Comparison of ENCODE assay signal across 12 cellular contexts in genomic region chr6:30495993-30496392, GRCh38. TPM values are rescaled to one million over a fixed set of nuclear protein-coding genes. Genes with fewer than 3 reads are reported as not detected.
DNase-seq lines count a peak whose midpoint lies in the region; ATAC-seq and TF ChIP-seq lines count a peak whose summit lies in the region.
"Had no signal": no experiment of that assay in that cellular context is flagged by ENCODE, and none has a peak within 500 bp of the region (broad histone marks: within the 10 kb centered on the region; RNA-seq: fewer than 3 reads in every experiment).

No MANE protein-coding gene starts in this region.

- H3K36me3 Mint-ChIP-seq in activated CD4-positive, alpha-beta T cell treated with anti-CD3 and anti-CD28 coated beads for 36 hours (ENCODE audit: low read depth): peaks cover 42% of the 10 kb centered on the region

- peak overlapping the region; percentile 82 for H3K27ac Mint-ChIP-seq in activated CD4-positive, alpha-beta T cell treated with anti-CD3 and anti-CD28 coated beads for 36 hours

- peaks cover 18% of the 10 kb centered on the region for H3K4me1 ChIP-seq in PC-3 (ENCODE audit: insufficient read depth, low read length)
- peaks cover 7 to 10% of the 10 kb centered on the region in 2 donors for H3K4me1 ChIP-seq in esophagus (ENCODE audit: control insufficient read depth in 2 of 2, insufficient read depth in 2 of 2, low read length in 1 of 2)
- H3K4me1 ChIP-seq in smooth muscle cell (ENCODE audit: low read depth): no peaks in the 10 kb centered on the region
- H3K4me1 ChIP-seq: HAP-1 had no signal

- no peaks in the 10 kb centered on the region for H4K20me1 ChIP-seq in PC-3 (ENCODE audit: low read length)
- H4K20me1 ChIP-seq in smooth muscle cell (ENCODE audit: low read depth): peaks cover 22% of the 10 kb centered on the region

- peak overlapping the region; percentile 7 for H3K4me3 Mint-ChIP-seq in activated CD4-positive, alpha-beta T cell treated with anti-CD3 and anti-CD28 coated beads for 36 hours

- H3K27me3 ChIP-seq in PC-3 (ENCODE audit: low read length) (no peaks in the 10 kb centered on the region), esophagus (ENCODE audit: control insufficient read depth in 1 of 2, insufficient read depth in 2 of 2, low read length in 2 of 2) (no peaks in the 10 kb centered on the region), smooth muscle cell (ENCODE audit: low read depth) (no peaks in the 10 kb centered on the region)
- H3K27me3 ChIP-seq: body of pancreas had no signal

- H3K9me3 ChIP-seq in PC-3 (ENCODE audit: low read length) (no peaks in the 10 kb centered on the region), esophagus (ENCODE audit: control insufficient read depth in 2 of 2, insufficient read depth in 1 of 2, low read depth in 1 of 2, low read length in 1 of 2) (no peaks in the 10 kb centered on the region), smooth muscle cell (replicated peaks; ENCODE audit: low read depth) (no peaks in the 10 kb centered on the region)
- H3K9me3 ChIP-seq: body of pancreas, HAP-1, thoracic aorta had no signal

- H3K9ac ChIP-seq in PC-3 (ENCODE audit: low read length) (no peak overlapping the region), smooth muscle cell (ENCODE audit: low read depth) (no peak overlapping the region)

- ATAC-seq in activated CD4-positive, alpha-beta T cell treated with anti-CD3 and anti-CD28 coated beads for 36 hours: no peak
- ATAC-seq in PC-3 (no peak), GM19035 (IDR thresholded peaks at IDR 0.05; ENCODE audit: unreplicated experiment) (no peak), HG03460 (IDR thresholded peaks at IDR 0.05; ENCODE audit: unreplicated experiment) (no peak)

- POLR2A ChIA-PET in activated CD4-positive, alpha-beta T cell treated with anti-CD3 and anti-CD28 coated beads for 36 hours (lab: Charles Lee): interaction anchor here (0.6 to 1.3 kb wide), 5 partner anchors 15 to 75 kb away, joined by 3 to 7 read pairs (median 3); partner anchors contain the start of gene ABCF1
- POLR2A ChIA-PET in PC-3 (lab: Charles Lee; ENCODE audit: unreplicated experiment): no interaction called here

- H3K27me3 Mint-ChIP-seq in activated CD4-positive, alpha-beta T cell treated with anti-CD3 and anti-CD28 coated beads for 36 hours: no peaks in the 10 kb centered on the region

- no peaks in the 10 kb centered on the region for H3K9me2 ChIP-seq in PC-3 (replicated peaks; ENCODE audit: low read length)

- H3K4me1 Mint-ChIP-seq in activated CD4-positive, alpha-beta T cell treated with anti-CD3 and anti-CD28 coated beads for 36 hours: peaks cover 67% of the 10 kb centered on the region

- no peak for DNase-seq in activated CD4-positive, alpha-beta T cell treated with anti-CD3 and anti-CD28 coated beads for 36 hours
- DNase-seq in activated CD4-positive, alpha-beta T cell treated with anti-CD3 and anti-CD28 coated beads, Interleukin-2, amount 50 U/mL, for 48 hours: no peak
- DNase-seq in PC-3: no peak
- DNase-seq in smooth muscle cell (lab: John Stamatoyannopoulos, UW; ENCODE audit: unreplicated experiment): no peak
- no peak for DNase-seq in foreskin melanocyte
- DNase-seq: DMS153 had no signal

- H3K79me2 ChIP-seq in PC-3 (ENCODE audit: low read length) (peaks cover 6% of the 10 kb centered on the region; the same call in 1 of the 2 replicates), smooth muscle cell (ENCODE audit: low read depth) (peaks cover under 1% of the 10 kb centered on the region)

- H2AFZ ChIP-seq in PC-3 (ENCODE audit: low read length) (peak overlapping the region; percentile 15), smooth muscle cell (ENCODE audit: low read depth) (no peak overlapping the region)

- BruUV-seq in PC-3 (replicated peaks; lab: Mats Ljungman, UMichigan): no TSS peak

- H3K27ac ChIP-seq in PC-3 (ENCODE audit: low read length) (peak overlapping the region; percentile 40), esophagus (ENCODE audit: low read depth in 2 of 2, low read length in 1 of 2) (peak overlapping the region; percentile 68 to 95), smooth muscle cell (ENCODE audit: low read depth) (peak overlapping the region; percentile 44)
- H3K27ac ChIP-seq: thoracic aorta had no signal

- H3K4me3 ChIP-seq in PC-3 (ENCODE audit: low read length) (no peak overlapping the region), esophagus (ENCODE audit: low read depth in 1 of 2, low read length in 2 of 2) (no peak overlapping the region), smooth muscle cell (no peak overlapping the region)
- H3K4me3 ChIP-seq: body of pancreas, HAP-1, thoracic aorta had no signal

- no peak for TF ChIP-seq CTCF in PC-3 (conservative IDR thresholded peaks at IDR 0.05; ENCODE audit: low read depth, low read length)
- TF ChIP-seq CTCF in smooth muscle cell (IDR thresholded peaks at IDR 0.05; ENCODE audit: borderline replicate concordance, insufficient read depth, poor library complexity, severe bottlenecking): no peak

- CTCF ChIA-PET in activated CD4-positive, alpha-beta T cell treated with anti-CD3 and anti-CD28 coated beads for 36 hours (lab: Charles Lee): interaction anchor here (1.1 to 8.0 kb wide), 7 partner anchors 8 to 46 kb away, joined by 4 to 152 read pairs (median 8); no protein-coding TSS in a partner anchor
- CTCF ChIA-PET in PC-3 (lab: Charles Lee): interaction anchor here (0.7 to 1.0 kb wide), 6 partner anchors 14 to 75 kb away, joined by 3 to 8 read pairs (median 4); partner anchors contain the start of gene ABCF1

- 89 to 90% methylated on average over 4 of the region's 4 CpGs for WGBS in esophagus, 2 donors
- WGBS in smooth muscle cell (ENCODE audit: low lambda C conversion rate): 92% methylated on average over 4 of the region's 4 CpGs

- intact Hi-C loops in activated CD4-positive, alpha-beta T cell treated with anti-CD3 and anti-CD28 coated beads for 36 hours (cut with DNase I, micrococcal nuclease): loop anchor here (1.0 to 2.0 kb wide), 4 partner anchors 13 to 48 kb away; no protein-coding TSS in a partner anchor
- intact Hi-C loops in PC-3 (cut with micrococcal nuclease): loop anchor here (1.0 kb wide), 1 partner anchor 36 kb away; no protein-coding TSS in a partner anchor

- H3F3A ChIP-seq in PC-3 (ENCODE audit: low read length, unreplicated experiment) (no peaks in the 10 kb centered on the region), smooth muscle cell (ENCODE audit: low read depth) (peaks cover 6% of the 10 kb centered on the region)

- H3K4me2 ChIP-seq in PC-3 (ENCODE audit: low read length): peak overlapping the region; percentile 12; the same call in 1 of the 2 replicates
- H3K4me2 ChIP-seq in smooth muscle cell: no peak overlapping the region

- H3K36me3 ChIP-seq in PC-3 (ENCODE audit: low read depth, low read length): peaks cover 6% of the 10 kb centered on the region; the same call in 1 of the 2 replicates
- H3K36me3 ChIP-seq in esophagus (ENCODE audit: control insufficient read depth in 2 of 2, insufficient read depth in 2 of 2, low read length in 1 of 2): peaks cover 9 to 23% of the 10 kb centered on the region in 2 donors
- no peaks in the 10 kb centered on the region for H3K36me3 ChIP-seq in smooth muscle cell (ENCODE audit: low read depth)

- no peaks in the 10 kb centered on the region for H3K9me3 Mint-ChIP-seq in activated CD4-positive, alpha-beta T cell treated with anti-CD3 and anti-CD28 coated beads for 36 hours (ENCODE audit: low read depth)

RNA-seq across cellular contexts. Expression of gene HLA-E, which starts 6.7 kb away (rescaled TPM):
- total RNA-seq in activated CD4-positive, alpha-beta T cell treated with anti-CD3 and anti-CD28 coated beads for 36 hours: 100 to 1,000 TPM; 451 to 502 TPM
- 131 and 161 TPM in 2 replicates for total RNA-seq in PC-3 (2014; rRNA removed)
- 100 to 1,000 TPM; 162 to 196 TPM for polyA plus RNA-seq in esophagus
- 97.3 and 104 TPM in 2 replicates for total RNA-seq in smooth muscle cell
- 126 and 134 TPM in 2 replicates for polyA plus RNA-seq in smooth muscle cell
